Comparison of ENCODE assay signal across 1 cellular context in genomic region chr16:75550211-75550662, GRCh38.
TF ChIP-seq lines count a peak whose summit lies in the region.

No MANE protein-coding gene starts in this region.

TF ChIP-seq in Ishikawa, 13 proteins besides CTCF, POLR2A, EP300 and RAD21 (continued from another document):
- TF ChIP-seq, protein P1, sequence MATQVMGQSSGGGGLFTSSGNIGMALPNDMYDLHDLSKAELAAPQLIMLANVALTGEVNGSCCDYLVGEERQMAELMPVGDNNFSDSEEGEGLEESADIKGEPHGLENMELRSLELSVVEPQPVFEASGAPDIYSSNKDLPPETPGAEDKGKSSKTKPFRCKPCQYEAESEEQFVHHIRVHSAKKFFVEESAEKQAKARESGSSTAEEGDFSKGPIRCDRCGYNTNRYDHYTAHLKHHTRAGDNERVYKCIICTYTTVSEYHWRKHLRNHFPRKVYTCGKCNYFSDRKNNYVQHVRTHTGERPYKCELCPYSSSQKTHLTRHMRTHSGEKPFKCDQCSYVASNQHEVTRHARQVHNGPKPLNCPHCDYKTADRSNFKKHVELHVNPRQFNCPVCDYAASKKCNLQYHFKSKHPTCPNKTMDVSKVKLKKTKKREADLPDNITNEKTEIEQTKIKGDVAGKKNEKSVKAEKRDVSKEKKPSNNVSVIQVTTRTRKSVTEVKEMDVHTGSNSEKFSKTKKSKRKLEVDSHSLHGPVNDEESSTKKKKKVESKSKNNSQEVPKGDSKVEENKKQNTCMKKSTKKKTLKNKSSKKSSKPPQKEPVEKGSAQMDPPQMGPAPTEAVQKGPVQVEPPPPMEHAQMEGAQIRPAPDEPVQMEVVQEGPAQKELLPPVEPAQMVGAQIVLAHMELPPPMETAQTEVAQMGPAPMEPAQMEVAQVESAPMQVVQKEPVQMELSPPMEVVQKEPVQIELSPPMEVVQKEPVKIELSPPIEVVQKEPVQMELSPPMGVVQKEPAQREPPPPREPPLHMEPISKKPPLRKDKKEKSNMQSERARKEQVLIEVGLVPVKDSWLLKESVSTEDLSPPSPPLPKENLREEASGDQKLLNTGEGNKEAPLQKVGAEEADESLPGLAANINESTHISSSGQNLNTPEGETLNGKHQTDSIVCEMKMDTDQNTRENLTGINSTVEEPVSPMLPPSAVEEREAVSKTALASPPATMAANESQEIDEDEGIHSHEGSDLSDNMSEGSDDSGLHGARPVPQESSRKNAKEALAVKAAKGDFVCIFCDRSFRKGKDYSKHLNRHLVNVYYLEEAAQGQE (IDR thresholded peaks at IDR 0.05; ENCODE audit: low read depth) = no peak
